Comparison of ENCODE assay signal across 10 cellular contexts in genomic region chr4:138235419-138235952, GRCh38. TPM values are rescaled to one million over a fixed set of nuclear protein-coding genes. Genes with fewer than 3 reads are reported as not detected.
DNase-seq lines count a peak whose midpoint lies in the region; ATAC-seq, FAIRE-seq and TF ChIP-seq lines count a peak whose summit lies in the region.
"Had no signal": no experiment of that assay in that cellular context is flagged by ENCODE, and none has a peak within 500 bp of the region (broad histone marks: within the 10 kb centered on the region; RNA-seq: fewer than 3 reads in every experiment).

No MANE protein-coding gene starts in this region.

- DNase-seq in activated CD8-positive, alpha-beta memory T cell treated with anti-CD3 and anti-CD28 coated beads, Interleukin-2, amount 10 ng/mL, durations not matched to agents 7 days and 5 days = no peak
- DNase-seq in activated CD8-positive, alpha-beta memory T cell treated with anti-CD3 and anti-CD28 coated beads, Interleukin-2, amount 50 U/mL, for 4 hours = no peak
- DNase-seq in LoVo (ENCODE audit: low spot score) = peak; percentile 70
- peak; percentile 72 for DNase-seq in stromal cell of bone marrow (ENCODE audit: low read depth)
- DNase-seq in MM.1S = no peak
- DNase-seq in KG1 (lab: John Stamatoyannopoulos, UW) = no peak
- DNase-seq: DMS 273 treated with DMSO at 0.1 percent for 48 hours had no signal

- H3K36me3 ChIP-seq in MM.1S (replicated peaks; ENCODE audit: insufficient read depth, low read length) = no peaks in the 10 kb centered on the region

- no peak overlapping the region for H2AFZ ChIP-seq in MM.1S (ENCODE audit: low read length)

- FAIRE-seq in endometrium (lab: Jason Lieb, UNC) = peak; percentile 54

- no peaks in the 10 kb centered on the region for H3K9me2 ChIP-seq in MM.1S (replicated peaks; ENCODE audit: insufficient read depth, low read length)

- H3K27me3 ChIP-seq in MM.1S (replicated peaks; ENCODE audit: insufficient read depth, low read length) = no peaks in the 10 kb centered on the region

- H3K27ac Mint-ChIP-seq in activated CD8-positive, alpha-beta memory T cell treated with anti-CD3 and anti-CD28 coated beads, Interleukin-2, amount 10 ng/mL, durations not matched to agents 7 days and 5 days = peak overlapping the region; percentile 59
- H3K27ac Mint-ChIP-seq: IgD-negative memory B cell had no signal

- CTCF ChIA-PET in activated CD8-positive, alpha-beta memory T cell treated with anti-CD3 and anti-CD28 coated beads, Interleukin-2, amount 10 ng/mL, durations not matched to agents 7 days and 5 days (lab: Charles Lee) = no interaction called here

- H3K27ac ChIP-seq in MM.1S (ENCODE audit: low read length) = no peak overlapping the region

- TF ChIP-seq CTCF in MM.1S (IDR thresholded peaks at IDR 0.05; ENCODE audit: low read length) = no peak

- H4K20me1 ChIP-seq in MM.1S (ENCODE audit: insufficient read depth, low read length) = no peaks in the 10 kb centered on the region

- H3K4me3 Mint-ChIP-seq in activated CD8-positive, alpha-beta memory T cell treated with anti-CD3 and anti-CD28 coated beads, Interleukin-2, amount 10 ng/mL, durations not matched to agents 7 days and 5 days = no peak overlapping the region
- H3K4me3 Mint-ChIP-seq: IgD-negative memory B cell had no signal

- H3F3A ChIP-seq in MM.1S (ENCODE audit: insufficient read depth, low read length) = no peaks in the 10 kb centered on the region

- H3K9me3 ChIP-seq in MM.1S (replicated peaks; ENCODE audit: insufficient read depth, low read length) = no peaks in the 10 kb centered on the region

- H3K4me1 ChIP-seq in MM.1S (ENCODE audit: low read length) = no peaks in the 10 kb centered on the region

- no peak overlapping the region for H3K9ac ChIP-seq in MM.1S (ENCODE audit: low read length)

- H3K9me3 Mint-ChIP-seq in activated CD8-positive, alpha-beta memory T cell treated with anti-CD3 and anti-CD28 coated beads, Interleukin-2, amount 10 ng/mL, durations not matched to agents 7 days and 5 days (ENCODE audit: low read depth) = no peaks in the 10 kb centered on the region

- no peak overlapping the region for H3K4me3 ChIP-seq in MM.1S (ENCODE audit: low read length)

- H3K27me3 Mint-ChIP-seq in activated CD8-positive, alpha-beta memory T cell treated with anti-CD3 and anti-CD28 coated beads, Interleukin-2, amount 10 ng/mL, durations not matched to agents 7 days and 5 days = no peaks in the 10 kb centered on the region
- H3K27me3 Mint-ChIP-seq: IgD-negative memory B cell had no signal

- peaks cover 26% of the 10 kb centered on the region for H3K36me3 Mint-ChIP-seq in activated CD8-positive, alpha-beta memory T cell treated with anti-CD3 and anti-CD28 coated beads, Interleukin-2, amount 10 ng/mL, durations not matched to agents 7 days and 5 days
- H3K36me3 Mint-ChIP-seq: IgD-negative memory B cell had no signal

- H3K4me2 ChIP-seq in MM.1S (ENCODE audit: low read depth, low read length) = no peak overlapping the region

- 0 out of 2 replicates have a peak, but pooled peaks cover 1% of the 10 kb centered on the region for H3K79me2 ChIP-seq in MM.1S (ENCODE audit: low read length)

- peaks cover 17% of the 10 kb centered on the region for H3K4me1 Mint-ChIP-seq in activated CD8-positive, alpha-beta memory T cell treated with anti-CD3 and anti-CD28 coated beads, Interleukin-2, amount 10 ng/mL, durations not matched to agents 7 days and 5 days
- H3K4me1 Mint-ChIP-seq: IgD-negative memory B cell had no signal

- peak; percentile 67 for ATAC-seq in activated CD8-positive, alpha-beta memory T cell treated with anti-CD3 and anti-CD28 coated beads, Interleukin-2, amount 10 ng/mL, durations not matched to agents 7 days and 5 days
- no peak for ATAC-seq in GM21528 (IDR thresholded peaks at IDR 0.05; ENCODE audit: low FRiP score, unreplicated experiment)

RNA-seq across cellular contexts. Expression of gene SLC7A11, which starts 6.7 kb away (rescaled TPM):
- total RNA-seq in activated CD8-positive, alpha-beta memory T cell treated with anti-CD3 and anti-CD28 coated beads, Interleukin-2, amount 10 ng/mL, durations not matched to agents 7 days and 5 days = 1 to 10 TPM; 5.2 to 6.7 TPM

Comparison
In these comparisons a context has a peak if more than half of its experiments do, and no peak if none do; other contexts are left out.
1. DNase-seq: peak in LoVo (single experiment) and stromal cell of bone marrow (single experiment); none in activated CD8-positive, alpha-beta memory T cell treated with anti-CD3 and anti-CD28 coated beads, Interleukin-2, amount 10 ng/mL, durations not matched to agents 7 days and 5 days (single experiment), activated CD8-positive, alpha-beta memory T cell treated with anti-CD3 and anti-CD28 coated beads, Interleukin-2, amount 50 U/mL, for 4 hours (single experiment), MM.1S (single experiment) and KG1 (single experiment).